In the genomic region with DNA sequence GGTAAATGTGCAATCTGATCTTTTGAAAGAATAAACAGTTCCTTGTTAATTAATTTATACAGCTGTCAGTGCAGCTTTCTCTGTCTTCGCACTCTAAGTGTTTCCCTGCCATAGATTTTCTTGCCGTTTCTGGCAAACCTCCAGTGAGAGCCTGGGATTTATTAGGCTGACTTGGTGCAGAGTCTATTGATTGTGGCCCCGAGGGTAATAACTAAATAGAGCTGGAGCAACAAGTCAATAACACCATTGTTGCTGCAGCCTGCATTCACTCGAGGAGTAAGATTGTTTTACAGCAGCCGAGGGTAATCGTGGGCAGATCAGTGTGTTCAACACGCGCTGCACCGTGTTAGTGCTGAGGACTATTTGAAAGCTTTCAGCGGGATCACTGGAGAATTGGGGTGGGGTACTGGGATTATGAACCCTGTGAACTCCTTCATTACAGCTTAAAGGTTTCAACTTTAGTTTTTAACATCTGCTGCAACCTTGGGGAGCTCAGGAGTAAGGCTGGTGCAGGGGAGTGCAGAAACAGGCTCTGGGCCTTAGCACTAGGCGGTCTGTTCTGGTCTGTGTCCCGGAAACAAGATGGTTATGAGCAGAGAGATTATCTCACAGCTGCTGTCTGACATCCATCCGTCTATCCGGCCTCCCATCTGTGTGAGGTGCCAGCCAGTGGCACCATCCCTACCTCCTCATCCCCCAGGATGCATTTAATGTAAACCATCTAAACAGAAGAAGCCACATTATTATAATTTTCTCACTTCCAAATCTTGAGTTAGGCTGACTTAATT, we compare ENCODE assay signal across 1 cellular context.
TF ChIP-seq lines count a peak whose summit lies in the region.

No MANE protein-coding gene starts in this region.

TF ChIP-seq in HEK293, 187 proteins besides CTCF, POLR2A, EP300 and RAD21 (continued from another document):
- TF ChIP-seq, protein P1, sequence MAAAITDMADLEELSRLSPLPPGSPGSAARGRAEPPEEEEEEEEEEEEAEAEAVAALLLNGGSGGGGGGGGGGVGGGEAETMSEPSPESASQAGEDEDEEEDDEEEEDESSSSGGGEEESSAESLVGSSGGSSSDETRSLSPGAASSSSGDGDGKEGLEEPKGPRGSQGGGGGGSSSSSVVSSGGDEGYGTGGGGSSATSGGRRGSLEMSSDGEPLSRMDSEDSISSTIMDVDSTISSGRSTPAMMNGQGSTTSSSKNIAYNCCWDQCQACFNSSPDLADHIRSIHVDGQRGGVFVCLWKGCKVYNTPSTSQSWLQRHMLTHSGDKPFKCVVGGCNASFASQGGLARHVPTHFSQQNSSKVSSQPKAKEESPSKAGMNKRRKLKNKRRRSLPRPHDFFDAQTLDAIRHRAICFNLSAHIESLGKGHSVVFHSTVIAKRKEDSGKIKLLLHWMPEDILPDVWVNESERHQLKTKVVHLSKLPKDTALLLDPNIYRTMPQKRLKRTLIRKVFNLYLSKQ (tag by site-specific recombination; IDR thresholded peaks at IDR 0.05; ENCODE audit: borderline replicate concordance): no peak
- TF ChIP-seq SCRT1 (tag by site-specific recombination; IDR thresholded peaks at IDR 0.05; ENCODE audit: borderline replicate concordance) (peak; percentile 96), ZNF19 (tag by site-specific recombination; IDR thresholded peaks at IDR 0.05; ENCODE audit: low read depth) (no peak), ZNF692 (tag by site-specific recombination; IDR thresholded peaks at IDR 0.05) (no peak), ZFP3 (tag by site-specific recombination; IDR thresholded peaks at IDR 0.05; ENCODE audit: low read depth) (no peak), IKZF3 (tag by site-specific recombination; IDR thresholded peaks at IDR 0.05) (no peak), ZNF596 (tag by site-specific recombination; IDR thresholded peaks at IDR 0.05) (no peak), TSHZ1 (tag by site-specific recombination; IDR thresholded peaks at IDR 0.05; ENCODE audit: borderline replicate concordance) (no peak), ZNF501 (tag by site-specific recombination; IDR thresholded peaks at IDR 0.05) (0 out of 2 replicates have a peak, but pooled peaks have one; percentile 31), ZNF184 (tag by site-specific recombination; IDR thresholded peaks at IDR 0.05) (no peak), ZNF600 (tag by site-specific recombination; IDR thresholded peaks at IDR 0.05) (peak; percentile 68), ZNF223 (tag by site-specific recombination; IDR thresholded peaks at IDR 0.05) (no peak), ZNF48 (tag by site-specific recombination; IDR thresholded peaks at IDR 0.05) (no peak), ZNF560 (tag by site-specific recombination; IDR thresholded peaks at IDR 0.05; ENCODE audit: borderline replicate concordance) (no peak), KLF10 (tag by site-specific recombination; IDR thresholded peaks at IDR 0.05) (no peak), ZBTB1 (tag by site-specific recombination; IDR thresholded peaks at IDR 0.05) (no peak), PRDM1 (tag by site-specific recombination; IDR thresholded peaks at IDR 0.05) (no peak), ZNF354C (tag by site-specific recombination; IDR thresholded peaks at IDR 0.05; ENCODE audit: borderline replicate concordance, low read depth) (no peak), ZNF701 (tag by site-specific recombination; IDR thresholded peaks at IDR 0.05) (no peak), BCL11B (tag by site-specific recombination; IDR thresholded peaks at IDR 0.05; ENCODE audit: low read depth) (no peak), ZNF76 (tag by site-specific recombination; IDR thresholded peaks at IDR 0.05; ENCODE audit: borderline replicate concordance, low read depth) (no peak), TCF7L2 (IDR thresholded peaks at IDR 0.05; ENCODE audit: borderline replicate concordance, low read depth, low read length) (no peak), ZSCAN18 (tag by site-specific recombination; IDR thresholded peaks at IDR 0.05) (no peak), ZNF514 (tag by site-specific recombination; IDR thresholded peaks at IDR 0.05) (no peak), MZF1 (tag by site-specific recombination; IDR thresholded peaks at IDR 0.05; ENCODE audit: borderline replicate concordance) (no peak), ZNF837 (tag by site-specific recombination; IDR thresholded peaks at IDR 0.05) (no peak), ZNF654 (tag by site-specific recombination; IDR thresholded peaks at IDR 0.05; ENCODE audit: low read depth) (no peak), ZNF121 (tag by site-specific recombination; IDR thresholded peaks at IDR 0.05) (no peak), ZNF624 (tag by site-specific recombination; IDR thresholded peaks at IDR 0.05) (no peak), ZNF292 (tag by site-specific recombination; IDR thresholded peaks at IDR 0.05; ENCODE audit: borderline replicate concordance, low read depth) (no peak), OVOL3 (tag by site-specific recombination; IDR thresholded peaks at IDR 0.05) (no peak), ZSCAN23 (tag by site-specific recombination; IDR thresholded peaks at IDR 0.05) (no peak), ZNF510 (tag by site-specific recombination; IDR thresholded peaks at IDR 0.05; ENCODE audit: insufficient replicate concordance) (no peak), ZNF623 (tag by site-specific recombination; IDR thresholded peaks at IDR 0.05) (no peak), ZNF707 (tag by site-specific recombination; IDR thresholded peaks at IDR 0.05) (no peak), ZNF571 (tag by site-specific recombination; IDR thresholded peaks at IDR 0.05) (no peak), ZFP41 (tag by site-specific recombination; IDR thresholded peaks at IDR 0.05; ENCODE audit: borderline replicate concordance) (no peak)
- TF ChIP-seq, protein P2, sequence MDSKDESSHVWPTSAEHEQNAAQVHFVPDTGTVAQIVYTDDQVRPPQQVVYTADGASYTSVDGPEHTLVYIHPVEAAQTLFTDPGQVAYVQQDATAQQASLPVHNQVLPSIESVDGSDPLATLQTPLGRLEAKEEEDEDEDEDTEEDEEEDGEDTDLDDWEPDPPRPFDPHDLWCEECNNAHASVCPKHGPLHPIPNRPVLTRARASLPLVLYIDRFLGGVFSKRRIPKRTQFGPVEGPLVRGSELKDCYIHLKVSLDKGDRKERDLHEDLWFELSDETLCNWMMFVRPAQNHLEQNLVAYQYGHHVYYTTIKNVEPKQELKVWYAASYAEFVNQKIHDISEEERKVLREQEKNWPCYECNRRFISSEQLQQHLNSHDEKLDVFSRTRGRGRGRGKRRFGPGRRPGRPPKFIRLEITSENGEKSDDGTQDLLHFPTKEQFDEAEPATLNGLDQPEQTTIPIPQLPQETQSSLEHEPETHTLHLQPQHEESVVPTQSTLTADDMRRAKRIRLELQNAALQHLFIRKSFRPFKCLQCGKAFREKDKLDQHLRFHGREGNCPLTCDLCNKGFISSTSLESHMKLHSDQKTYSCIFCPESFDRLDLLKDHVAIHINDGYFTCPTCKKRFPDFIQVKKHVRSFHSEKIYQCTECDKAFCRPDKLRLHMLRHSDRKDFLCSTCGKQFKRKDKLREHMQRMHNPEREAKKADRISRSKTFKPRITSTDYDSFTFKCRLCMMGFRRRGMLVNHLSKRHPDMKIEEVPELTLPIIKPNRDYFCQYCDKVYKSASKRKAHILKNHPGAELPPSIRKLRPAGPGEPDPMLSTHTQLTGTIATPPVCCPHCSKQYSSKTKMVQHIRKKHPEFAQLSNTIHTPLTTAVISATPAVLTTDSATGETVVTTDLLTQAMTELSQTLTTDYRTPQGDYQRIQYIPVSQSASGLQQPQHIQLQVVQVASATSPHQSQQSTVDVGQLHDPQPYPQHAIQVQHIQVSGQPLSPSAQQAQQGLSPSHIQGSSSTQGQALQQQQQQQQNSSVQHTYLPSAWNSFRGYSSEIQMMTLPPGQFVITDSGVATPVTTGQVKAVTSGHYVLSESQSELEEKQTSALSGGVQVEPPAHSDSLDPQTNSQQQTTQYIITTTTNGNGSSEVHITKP (tag by site-specific recombination; IDR thresholded peaks at IDR 0.05): no peak
- TF ChIP-seq, protein P3, sequence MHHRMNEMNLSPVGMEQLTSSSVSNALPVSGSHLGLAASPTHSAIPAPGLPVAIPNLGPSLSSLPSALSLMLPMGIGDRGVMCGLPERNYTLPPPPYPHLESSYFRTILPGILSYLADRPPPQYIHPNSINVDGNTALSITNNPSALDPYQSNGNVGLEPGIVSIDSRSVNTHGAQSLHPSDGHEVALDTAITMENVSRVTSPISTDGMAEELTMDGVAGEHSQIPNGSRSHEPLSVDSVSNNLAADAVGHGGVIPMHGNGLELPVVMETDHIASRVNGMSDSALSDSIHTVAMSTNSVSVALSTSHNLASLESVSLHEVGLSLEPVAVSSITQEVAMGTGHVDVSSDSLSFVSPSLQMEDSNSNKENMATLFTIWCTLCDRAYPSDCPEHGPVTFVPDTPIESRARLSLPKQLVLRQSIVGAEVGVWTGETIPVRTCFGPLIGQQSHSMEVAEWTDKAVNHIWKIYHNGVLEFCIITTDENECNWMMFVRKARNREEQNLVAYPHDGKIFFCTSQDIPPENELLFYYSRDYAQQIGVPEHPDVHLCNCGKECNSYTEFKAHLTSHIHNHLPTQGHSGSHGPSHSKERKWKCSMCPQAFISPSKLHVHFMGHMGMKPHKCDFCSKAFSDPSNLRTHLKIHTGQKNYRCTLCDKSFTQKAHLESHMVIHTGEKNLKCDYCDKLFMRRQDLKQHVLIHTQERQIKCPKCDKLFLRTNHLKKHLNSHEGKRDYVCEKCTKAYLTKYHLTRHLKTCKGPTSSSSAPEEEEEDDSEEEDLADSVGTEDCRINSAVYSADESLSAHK (tag by site-specific recombination; IDR thresholded peaks at IDR 0.05): 0 out of 2 replicates have a peak, but pooled peaks have one; percentile 27
- TF ChIP-seq, protein P4, sequence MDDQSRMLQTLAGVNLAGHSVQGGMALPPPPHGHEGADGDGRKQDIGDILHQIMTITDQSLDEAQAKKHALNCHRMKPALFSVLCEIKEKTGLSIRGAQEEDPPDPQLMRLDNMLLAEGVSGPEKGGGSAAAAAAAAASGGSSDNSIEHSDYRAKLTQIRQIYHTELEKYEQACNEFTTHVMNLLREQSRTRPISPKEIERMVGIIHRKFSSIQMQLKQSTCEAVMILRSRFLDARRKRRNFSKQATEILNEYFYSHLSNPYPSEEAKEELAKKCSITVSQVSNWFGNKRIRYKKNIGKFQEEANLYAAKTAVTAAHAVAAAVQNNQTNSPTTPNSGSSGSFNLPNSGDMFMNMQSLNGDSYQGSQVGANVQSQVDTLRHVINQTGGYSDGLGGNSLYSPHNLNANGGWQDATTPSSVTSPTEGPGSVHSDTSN (CRISPR knock-in tag; IDR thresholded peaks at IDR 0.05): no peak
